14 cellular contexts compared by ENCODE assay signal in genomic region chr4:10587697-10588096, GRCh38.
DNase-seq lines count a peak whose midpoint lies in the region; ATAC-seq lines count a peak whose summit lies in the region.
"Had no signal": no experiment of that assay in that cellular context is flagged by ENCODE, and none has a peak within 500 bp of the region (broad histone marks: within the 10 kb centered on the region; RNA-seq: fewer than 3 reads in every experiment).

No MANE protein-coding gene starts in this region.

- no peaks in the 10 kb centered on the region for H3K27me3 Mint-ChIP-seq in activated T-cell treated with anti-CD3 and anti-CD28 coated beads, Interleukin-2, amount 50 U/mL, for 72 hours (ENCODE audit: low read depth)

- H3K4me1 Mint-ChIP-seq in activated T-cell treated with anti-CD3 and anti-CD28 coated beads, Interleukin-2, amount 50 U/mL, for 72 hours (ENCODE audit: low read depth), result peaks cover 40% of the 10 kb centered on the region

- peak; percentile 39 to 53 for ATAC-seq in activated T-cell treated with anti-CD3 and anti-CD28 coated beads, Interleukin-2, amount 50 U/mL, for 72 hours (replicated peaks in 1 of 2)
- ATAC-seq in GM21381 (IDR thresholded peaks at IDR 0.05; ENCODE audit: unreplicated experiment), result no peak

- no peaks in the 10 kb centered on the region for H3K9me3 Mint-ChIP-seq in activated T-cell treated with anti-CD3 and anti-CD28 coated beads, Interleukin-2, amount 50 U/mL, for 72 hours

- H3K36me3 Mint-ChIP-seq in activated T-cell treated with anti-CD3 and anti-CD28 coated beads, Interleukin-2, amount 50 U/mL, for 72 hours (ENCODE audit: insufficient read depth in 2 of 2), result no peaks in the 10 kb centered on the region

- H3K4me3 Mint-ChIP-seq in activated T-cell treated with anti-CD3 and anti-CD28 coated beads, Interleukin-2, amount 50 U/mL, for 72 hours, result peak overlapping the region in 1 of 2 donors; percentile 33

- peak; percentile 10 to 11 for DNase-seq in activated T-cell treated with anti-CD3 and anti-CD28 coated beads, Interleukin-2, amount 50 U/mL, for 72 hours
- no peak for DNase-seq in activated T-cell treated with anti-CD3 and anti-CD28 coated beads for 4 hours
- peak; percentile 34 for DNase-seq in NCI-H510A (lab: John Stamatoyannopoulos, UW)
- DNase-seq in astrocyte of the hippocampus (ENCODE audit: low read depth, low spot score), result peak; percentile 33
- peak; percentile 9 for DNase-seq in stimulated activated CD8-positive, alpha-beta memory T cell treated with anti-CD3 and anti-CD28 coated beads, Interleukin-4, amount 100 ng/mL, for 24 hours (ENCODE audit: low read depth)
- DNase-seq in DMS79 (lab: John Stamatoyannopoulos, UW), result no peak
- DNase-seq in NCI-H1092 (lab: John Stamatoyannopoulos, UW), result no peak
- DNase-seq: anterior cingulate cortex, dorsolateral prefrontal cortex, NCI-H1092 treated with DMSO at 0.1 percent for 48 hours, NCI-H446, nucleus accumbens, upper lobe of left lung had no signal

- no peak overlapping the region for H3K27ac Mint-ChIP-seq in activated T-cell treated with anti-CD3 and anti-CD28 coated beads, Interleukin-2, amount 50 U/mL, for 72 hours

Comparison
In these comparisons a context has a peak if more than half of its experiments do, and no peak if none do; other contexts are left out.
1. DNase-seq: peak in activated T-cell treated with anti-CD3 and anti-CD28 coated beads, Interleukin-2, amount 50 U/mL, for 72 hours (2 of 2), NCI-H510A (single experiment), astrocyte of the hippocampus (single experiment) and stimulated activated CD8-positive, alpha-beta memory T cell treated with anti-CD3 and anti-CD28 coated beads, Interleukin-4, amount 100 ng/mL, for 24 hours (single experiment); none in activated T-cell treated with anti-CD3 and anti-CD28 coated beads for 4 hours (single experiment), DMS79 (single experiment) and NCI-H1092 (single experiment).